31 cellular contexts compared by ENCODE assay signal in genomic region chr6:99079058-99079457, GRCh38.
DNase-seq lines count a peak whose midpoint lies in the region; ATAC-seq, FAIRE-seq and TF ChIP-seq lines count a peak whose summit lies in the region.
"Had no signal": no experiment of that assay in that cellular context is flagged by ENCODE, and none has a peak within 500 bp of the region (broad histone marks: within the 10 kb centered on the region; RNA-seq: fewer than 3 reads in every experiment).

No MANE protein-coding gene starts in this region.

- H3K27me3 ChIP-seq in HepG2 (ENCODE audit: control insufficient read depth in 1 of 2, insufficient read depth in 2 of 2, low read length in 2 of 2) (no peaks in the 10 kb centered on the region), right lobe of liver (no peaks in the 10 kb centered on the region), K562 (ENCODE audit: control insufficient read depth in 2 of 2, insufficient read depth in 2 of 2, low read length in 2 of 2) (no peaks in the 10 kb centered on the region)
- H3K27me3 ChIP-seq: BE2C; BLaER1; BLaER1 treated with 17β-estradiol and CSF1 and Interleukin-3, amounts not matched to agents 10 nM and 100 nM had no signal

- POLR2A ChIA-PET in HepG2 (lab: Yijun Ruan, JAX): no interaction called here
- POLR2A ChIA-PET in K562 (lab: Yijun Ruan, JAX): no interaction called here

- H3K4me2 ChIP-seq in HepG2 (ENCODE audit: low read depth, low read length): no peak overlapping the region
- no peak overlapping the region for H3K4me2 ChIP-seq in K562 (ENCODE audit: insufficient read depth, low read length)
- H3K4me2 ChIP-seq: A549; BLaER1; BLaER1 treated with 17β-estradiol and CSF1 and Interleukin-3, amounts not matched to agents 10 nM and 100 nM had no signal

- no peak overlapping the region for H3K4me3 ChIP-seq in HepG2 (replicated peaks in 1 of 3; ENCODE audit: insufficient read depth in 1 of 3, low read depth in 2 of 3, low read length in 3 of 3)
- H3K4me3 ChIP-seq in right lobe of liver: no peak overlapping the region
- H3K4me3 ChIP-seq in K562: no peak overlapping the region
- H3K4me3 ChIP-seq: A549; BLaER1; BLaER1 treated with 17β-estradiol and CSF1 and Interleukin-3, amounts not matched to agents 10 nM and 100 nM had no signal

- H3K27ac ChIP-seq in HepG2 (ENCODE audit: extremely low read length, insufficient read depth, low read length): no peak overlapping the region
- H3K27ac ChIP-seq in right lobe of liver: no peak overlapping the region
- H3K27ac ChIP-seq in K562 (ENCODE audit: extremely low read depth, low read depth, low read length): no peak overlapping the region
- H3K27ac ChIP-seq: 22Rv1; A549; BLaER1; BLaER1 treated with 17β-estradiol and CSF1 and Interleukin-3, amounts not matched to agents 10 nM and 100 nM; C4-2B had no signal

- ATAC-seq in HepG2 (no peak), right lobe of liver (no peak), K562 (no peak)
- ATAC-seq: A549; CD8-positive, alpha-beta T cell had no signal

- H3K9me3 ChIP-seq in HepG2 (ENCODE audit: low read length) (no peaks in the 10 kb centered on the region), right lobe of liver (no peaks in the 10 kb centered on the region), K562 (replicated peaks; ENCODE audit: control insufficient read depth, insufficient read depth, low read depth, low read length) (no peaks in the 10 kb centered on the region)
- H3K9me3 ChIP-seq: A549; BE2C; BLaER1; BLaER1 treated with 17β-estradiol and CSF1 and Interleukin-3, amounts not matched to agents 10 nM and 100 nM; Caco-2 had no signal

- no peaks in the 10 kb centered on the region for H3K9me1 ChIP-seq in K562 (ENCODE audit: control insufficient read depth, insufficient read depth, low read length)

- CTCF ChIA-PET in HepG2 (lab: Yijun Ruan, JAX; ENCODE audit: low intra/inter-chr PET ratio, low total read pairs) (no interaction called here), K562 (lab: Yijun Ruan, JAX; ENCODE audit: low intra/inter-chr PET ratio) (no interaction called here)

- FAIRE-seq in HepG2 (lab: Jason Lieb, UNC) (no peak), K562 (lab: Jason Lieb, UNC) (no peak)
- FAIRE-seq: A204.1, A549, D721Med had no signal

- BruUV-seq in HepG2 (replicated peaks; lab: Mats Ljungman, UMichigan): no TSS peak
- no TSS peak for BruUV-seq in K562 (replicated peaks; lab: Mats Ljungman, UMichigan)

- no peaks in the 10 kb centered on the region for H4K20me1 ChIP-seq in HepG2 (ENCODE audit: insufficient read depth, low read length)
- H4K20me1 ChIP-seq in K562 (replicated peaks; ENCODE audit: control insufficient read depth, insufficient read depth, low read length): no peaks in the 10 kb centered on the region
- H4K20me1 ChIP-seq: BLaER1; BLaER1 treated with 17β-estradiol and CSF1 and Interleukin-3, amounts not matched to agents 10 nM and 100 nM had no signal

- H3K4me1 ChIP-seq in HepG2 (ENCODE audit: insufficient read depth, low read length) (no peaks in the 10 kb centered on the region), right lobe of liver (no peaks in the 10 kb centered on the region), K562 (replicated peaks in 1 of 2; ENCODE audit: control insufficient read depth in 2 of 2, insufficient read depth in 2 of 2, low read length in 2 of 2) (no peaks in the 10 kb centered on the region)
- H3K4me1 ChIP-seq: A549; BE2C; BLaER1; BLaER1 treated with 17β-estradiol and CSF1 and Interleukin-3, amounts not matched to agents 10 nM and 100 nM; Caco-2 had no signal

- no peaks in the 10 kb centered on the region for H3K36me3 ChIP-seq in HepG2 (replicated peaks in 1 of 2; ENCODE audit: control insufficient read depth in 1 of 2, insufficient read depth in 2 of 2, low read length in 2 of 2)
- no peaks in the 10 kb centered on the region for H3K36me3 ChIP-seq in right lobe of liver
- no peaks in the 10 kb centered on the region for H3K36me3 ChIP-seq in K562 (ENCODE audit: control insufficient read depth, insufficient read depth, low read length)
- H3K36me3 ChIP-seq: BE2C; BLaER1; BLaER1 treated with 17β-estradiol and CSF1 and Interleukin-3, amounts not matched to agents 10 nM and 100 nM had no signal

- H3K79me2 ChIP-seq in HepG2 (ENCODE audit: insufficient read depth, low read length) (no peaks in the 10 kb centered on the region), K562 (ENCODE audit: control insufficient read depth, insufficient read depth, low read length) (no peaks in the 10 kb centered on the region)

- TF ChIP-seq CTCF in HepG2 (CRISPR knock-in tag; IDR thresholded peaks at IDR 0.05) (no peak), right lobe of liver (IDR thresholded peaks at IDR 0.05) (no peak), K562 (IDR thresholded peaks at IDR 0.05 in 2 of 3, conservative IDR thresholded peaks at IDR 0.05 in 1 of 3; ENCODE audit: insufficient read depth in 2 of 3, low read depth in 1 of 3, low read length in 3 of 3) (no peak)

- TF ChIP-seq POLR2A in HepG2 (IDR thresholded peaks at IDR 0.05; ENCODE audit: insufficient read depth in 1 of 2, low read depth in 2 of 2, low read length in 2 of 2) (no peak), right lobe of liver (IDR thresholded peaks at IDR 0.05) (no peak), K562 (conservative IDR thresholded peaks at IDR 0.05) (no peak)

- WGBS in HepG2 (ENCODE audit: low lambda C conversion rate): 4% methylated on average over 2 of the region's 2 CpGs
- 70% methylated on average over 2 of the region's 2 CpGs for WGBS in right lobe of liver (ENCODE audit: insufficient coverage, low coverage, low lambda C conversion rate, missing lambda C conversion rate)
- 0% methylated on average over 2 of the region's 2 CpGs for WGBS in K562 (ENCODE audit: insufficient coverage, low coverage, missing lambda C conversion rate)

- no peak for DNase-seq in HepG2 (ENCODE audit: low spot score)
- no peak for DNase-seq in right lobe of liver
- no peak for DNase-seq in K562 (ENCODE audit: extremely low read depth in 1 of 4, low spot score in 3 of 4)
- no peak for DNase-seq in activated CD8-positive, alpha-beta memory T cell treated with anti-CD3 and anti-CD28 coated beads for 24 hours
- DNase-seq: 8988T; ACHN; AML-193; BE2C; C1 segment of cervical spinal cord; Caco-2; Calu3; CD4-positive, alpha-beta memory T cell; CD4-positive, alpha-beta T cell; CD4-positive, CD25-positive, alpha-beta regulatory T cell; CD8-positive, alpha-beta memory T cell; CD8-positive, alpha-beta T cell; COR-L47; DMS 273 treated with DMSO at 0.1 percent for 48 hours; DMS153; DMS53; DMS79; DMS79 treated with DMSO at 0.1 percent for 48 hours; DND-41; EL had no signal

- intact Hi-C loops in HepG2 (cut with micrococcal nuclease; ENCODE audit: unreplicated experiment) (no loop called here), right lobe of liver (cut with DNase I) (no loop called here), K562 (cut with micrococcal nuclease) (no loop called here)

- H2AFZ ChIP-seq in HepG2 (ENCODE audit: low read length) (no peak overlapping the region), K562 (ENCODE audit: low read depth, low read length) (no peak overlapping the region)

- in situ Hi-C loops in HepG2 (cut with HindIII; ENCODE audit: extremely low pct_ligation_motif_present, low pct_unique_long_range_greater_than_20kb): no loop called here
- in situ Hi-C loops in K562 (cut with MboI): no loop called here

- TF ChIP-seq EP300 in HepG2 (IDR thresholded peaks at IDR 0.05; ENCODE audit: low read depth in 2 of 2, low read length in 2 of 2) (no peak), HepG2 (CRISPR knock-in tag; IDR thresholded peaks at IDR 0.05; ENCODE audit: borderline replicate concordance) (no peak), K562 (IDR thresholded peaks at IDR 0.05; ENCODE audit: low read length) (no peak)

- no peak for TF ChIP-seq RAD21 in HepG2 (CRISPR knock-in tag; IDR thresholded peaks at IDR 0.05)
- no peak for TF ChIP-seq RAD21 in K562 (CRISPR knock-in tag; conservative IDR thresholded peaks at IDR 0.05 in 1 of 2, IDR thresholded peaks at IDR 0.05 in 1 of 2)

- H3K9ac ChIP-seq in HepG2 (ENCODE audit: insufficient read depth, low read depth, low read length): no peak overlapping the region
- H3K9ac ChIP-seq in K562 (ENCODE audit: insufficient read depth in 1 of 2, low read depth in 2 of 2, low read length in 2 of 2): no peak overlapping the region
- H3K9ac ChIP-seq: BLaER1; BLaER1 treated with 17β-estradiol and CSF1 and Interleukin-3, amounts not matched to agents 10 nM and 100 nM had no signal

TF ChIP-seq in HepG2, 621 proteins besides CTCF, POLR2A, EP300 and RAD21:
- TF ChIP-seq PCBP1 (IDR thresholded peaks at IDR 0.05; ENCODE audit: borderline replicate concordance, low read depth, low read length) (0 out of 2 replicates have a peak, but pooled peaks have one; percentile 63), HNRNPK (IDR thresholded peaks at IDR 0.05; ENCODE audit: low read depth, low read length, poor library complexity, severe bottlenecking) (peak; percentile 98), PAWR (CRISPR knock-in tag; IDR thresholded peaks at IDR 0.05; ENCODE audit: borderline replicate concordance) (no peak)

TF ChIP-seq in K562, 482 proteins besides CTCF, POLR2A, EP300 and RAD21:
- TF ChIP-seq SNIP1 (IDR thresholded peaks at IDR 0.05; ENCODE audit: low read depth) (no peak), PCBP2 (IDR thresholded peaks at IDR 0.05; ENCODE audit: low read depth, low read length, poor library complexity, severe bottlenecking) (peak; percentile 60), TGIF2 (CRISPR knock-in tag; IDR thresholded peaks at IDR 0.05) (no peak), PCBP1 (IDR thresholded peaks at IDR 0.05; ENCODE audit: low read depth, low read length, poor library complexity, severe bottlenecking) (peak; percentile 69)

Comparison
In these comparisons a context has a peak if more than half of its experiments do, and no peak if none do; other contexts are left out.
1. Of the 241 proteins assayed by ChIP-seq in both HepG2 and K562: peak only in HepG2: HNRNPK; only in K562: PCBP2; in both: PCBP1; in neither: 238.